In genomic region chr18:62318613-62319012, GRCh38 we compare ENCODE assay signal across 26 cellular contexts. TPM values are rescaled to one million over a fixed set of nuclear protein-coding genes. Genes with fewer than 3 reads are reported as not detected.
DNase-seq lines count a peak whose midpoint lies in the region; ATAC-seq, FAIRE-seq and TF ChIP-seq lines count a peak whose summit lies in the region.
"Had no signal": no experiment of that assay in that cellular context is flagged by ENCODE, and none has a peak within 500 bp of the region (broad histone marks: within the 10 kb centered on the region; RNA-seq: fewer than 3 reads in every experiment).

No MANE protein-coding gene starts in this region.

- no peaks in the 10 kb centered on the region; a peak in 2 of 5 replicates for H3K27me3 ChIP-seq in K562 (ENCODE audit: control insufficient read depth in 2 of 2, insufficient read depth in 2 of 2, low read length in 2 of 2)

- no peaks in the 10 kb centered on the region for H3K36me3 ChIP-seq in K562 (ENCODE audit: control insufficient read depth, insufficient read depth, low read length)
- H3K36me3 ChIP-seq: BLaER1 treated with 17β-estradiol and CSF1 and Interleukin-3, amounts not matched to agents 10 nM and 100 nM had no signal

- H3K4me2 ChIP-seq in A549 (no peak overlapping the region), K562 (ENCODE audit: insufficient read depth, low read length) (no peak overlapping the region)
- H3K4me2 ChIP-seq: BLaER1 treated with 17β-estradiol and CSF1 and Interleukin-3, amounts not matched to agents 10 nM and 100 nM had no signal

- in situ Hi-C loops in K562 (cut with MboI), result no loop called here

- CTCF ChIA-PET in A549 (lab: Yijun Ruan, JAX) (no interaction called here), K562 (lab: Yijun Ruan, JAX; ENCODE audit: low intra/inter-chr PET ratio) (no interaction called here)

- H3K4me3 ChIP-seq in A549 (no peak overlapping the region), K562 (no peak overlapping the region)
- H3K4me3 ChIP-seq: BLaER1 treated with 17β-estradiol and CSF1 and Interleukin-3, amounts not matched to agents 10 nM and 100 nM; GM12878 had no signal

- TF ChIP-seq EP300 in A549 (IDR thresholded peaks at IDR 0.05) (no peak), K562 (IDR thresholded peaks at IDR 0.05; ENCODE audit: low read length) (no peak)

- no peak for TF ChIP-seq POLR2A in A549 (IDR thresholded peaks at IDR 0.05; ENCODE audit: low read length)
- no peak for TF ChIP-seq POLR2A in K562 (conservative IDR thresholded peaks at IDR 0.05)

- FAIRE-seq in A549 (lab: Jason Lieb, UNC) (no peak), K562 (lab: Jason Lieb, UNC) (no peak)
- FAIRE-seq: A204.1, GM12878, GM12892, GM18507 had no signal

- no peak for DNase-seq in A549 (ENCODE audit: low read depth in 1 of 2, low spot score in 1 of 2)
- peak; percentile 43 for DNase-seq in CMK (ENCODE audit: low read depth)
- DNase-seq in OCI-M1 (lab: John Stamatoyannopoulos, UW), result peak; percentile 32
- DNase-seq in K562 (ENCODE audit: extremely low read depth in 1 of 4, low spot score in 3 of 4), result peak in 2 of 4 experiments; percentile 23 to 29
- no peak for DNase-seq in Kasumi-1 (lab: John Stamatoyannopoulos, UW)
- DNase-seq: 8988T; AML-193; CD4-positive, alpha-beta T cell; CD8-positive, alpha-beta T cell; COR-L47; DMS 273 treated with DMSO at 0.1 percent for 48 hours; DMS153; DMS53; DMS79; DND-41; EL; GDM1 had no signal

- no peak for TF ChIP-seq RAD21 in A549 (conservative IDR thresholded peaks at IDR 0.05 in 1 of 2, IDR thresholded peaks at IDR 0.05 in 1 of 2)
- no peak for TF ChIP-seq RAD21 in K562 (CRISPR knock-in tag; conservative IDR thresholded peaks at IDR 0.05 in 1 of 2, IDR thresholded peaks at IDR 0.05 in 1 of 2)

- H3K9me3 ChIP-seq in A549, result no peaks in the 10 kb centered on the region
- H3K9me3 ChIP-seq in K562 (replicated peaks; ENCODE audit: control insufficient read depth, insufficient read depth, low read depth, low read length), result no peaks in the 10 kb centered on the region
- H3K9me3 ChIP-seq: BLaER1 treated with 17β-estradiol and CSF1 and Interleukin-3, amounts not matched to agents 10 nM and 100 nM had no signal

- no peak overlapping the region for H3K27ac ChIP-seq in A549
- H3K27ac ChIP-seq in K562 (ENCODE audit: extremely low read depth, low read depth, low read length), result no peak overlapping the region
- H3K27ac ChIP-seq: BLaER1 treated with 17β-estradiol and CSF1 and Interleukin-3, amounts not matched to agents 10 nM and 100 nM; C4-2B had no signal

- no peaks in the 10 kb centered on the region for H3K4me1 ChIP-seq in A549
- no peaks in the 10 kb centered on the region; a peak in 1 of 5 replicates for H3K4me1 ChIP-seq in K562 (replicated peaks in 1 of 2; ENCODE audit: control insufficient read depth in 2 of 2, insufficient read depth in 2 of 2, low read length in 2 of 2)

- POLR2A ChIA-PET in A549 (lab: Yijun Ruan, JAX) (no interaction called here), K562 (lab: Yijun Ruan, JAX) (no interaction called here)

- no peaks in the 10 kb centered on the region for H3K79me2 ChIP-seq in K562 (ENCODE audit: control insufficient read depth, insufficient read depth, low read length)

- no peak overlapping the region for H3K9ac ChIP-seq in K562 (ENCODE audit: insufficient read depth in 1 of 2, low read depth in 2 of 2, low read length in 2 of 2)
- H3K9ac ChIP-seq: BLaER1 treated with 17β-estradiol and CSF1 and Interleukin-3, amounts not matched to agents 10 nM and 100 nM had no signal

- no peak overlapping the region for H2AFZ ChIP-seq in K562 (ENCODE audit: low read depth, low read length)

- H3K9me1 ChIP-seq in K562 (ENCODE audit: control insufficient read depth, insufficient read depth, low read length), result no peaks in the 10 kb centered on the region

- BruUV-seq in K562 (replicated peaks; lab: Mats Ljungman, UMichigan), result no TSS peak

- whole genome bisulfite sequencing in A549 (ENCODE audit: missing lambda C conversion rate), result 69% methylated on average over 3 of the region's 3 CpGs
- 8% methylated on average over 3 of the region's 3 CpGs for WGBS in K562 (ENCODE audit: insufficient coverage, low coverage, missing lambda C conversion rate)

- intact Hi-C loops in K562 (cut with micrococcal nuclease), result no loop called here

- TF ChIP-seq CTCF in A549 (IDR thresholded peaks at IDR 0.05) (no peak), K562 (IDR thresholded peaks at IDR 0.05 in 2 of 3, conservative IDR thresholded peaks at IDR 0.05 in 1 of 3; ENCODE audit: insufficient read depth in 2 of 3, low read depth in 1 of 3, low read length in 3 of 3) (no peak)

- ATAC-seq in A549, result no peak
- no peak for ATAC-seq in K562
- no peak for ATAC-seq in GM21619 (IDR thresholded peaks at IDR 0.05; ENCODE audit: unreplicated experiment)
- ATAC-seq in HG03521 (IDR thresholded peaks at IDR 0.05; ENCODE audit: unreplicated experiment), result no peak
- no peak for ATAC-seq in GM19452 (IDR thresholded peaks at IDR 0.05; ENCODE audit: unreplicated experiment)
- ATAC-seq: CD8-positive, alpha-beta T cell; GM12878 had no signal

- H4K20me1 ChIP-seq in K562 (replicated peaks; ENCODE audit: control insufficient read depth, insufficient read depth, low read length), result no peaks in the 10 kb centered on the region
- H4K20me1 ChIP-seq: BLaER1 treated with 17β-estradiol and CSF1 and Interleukin-3, amounts not matched to agents 10 nM and 100 nM had no signal

TF ChIP-seq in A549, 52 proteins besides CTCF, POLR2A, EP300 and RAD21:
- peak; percentile 65 for TF ChIP-seq MAFK (IDR thresholded peaks at IDR 0.05; ENCODE audit: partially characterized antibody)
- no peak for TF ChIP-seq FOSB (CRISPR knock-in tag; IDR thresholded peaks at IDR 0.05)
TF ChIP-seq in A549: peak in this region for 1.

TF ChIP-seq in K562, 482 proteins besides CTCF, POLR2A, EP300 and RAD21 (continues in another document):
- TF ChIP-seq UBTF (IDR thresholded peaks at IDR 0.05; ENCODE audit: borderline replicate concordance in 1 of 2, low read depth in 2 of 2, low read length in 2 of 2) (no peak), CREB5 (CRISPR knock-in tag; IDR thresholded peaks at IDR 0.05) (no peak), PHF20 (IDR thresholded peaks at IDR 0.05; ENCODE audit: partially characterized antibody) (no peak), HDAC3 (IDR thresholded peaks at IDR 0.05; ENCODE audit: borderline replicate concordance, partially characterized antibody) (no peak), ZSCAN29 (IDR thresholded peaks at IDR 0.05) (no peak), ZNF316 (IDR thresholded peaks at IDR 0.05) (peak; percentile 69)

RNA-seq across cellular contexts. Expression of gene TNFRSF11A, which starts 6.5 kb away (rescaled TPM):
- polyA plus RNA-seq in A549 (2011; rRNA removed), result 4.0 and 5.2 TPM in 2 replicates
- polyA plus RNA-seq in A549 (2012; cell fraction: cytosol; rRNA removed), result 3.5 and 4.2 TPM in 2 replicates
- 4.2 and 6.0 TPM in 2 replicates for polyA plus RNA-seq in A549 (2012; cell fraction: nucleus; rRNA removed)
- polyA plus RNA-seq in A549 (2017; fragmentation: RNase III; extraction: RNeasy Plus Mini Kit Qiagen cat#74134 plus additional on column Dnase treatment), result 1.9 to 2.1 TPM (median 2.0 TPM) in 3 replicates
- polyA minus RNA-seq in A549 (2011; rRNA and poly(A)+ RNA removed), result 2.2 and 3.7 TPM in 2 replicates
- 0.23 TPM in 1 of 2 replicates, not detected in the other for total RNA-seq in K562 (2011; cell fraction: chromatin; rRNA removed; ENCODE audit: low replicate concordance)
- total RNA-seq in K562 (2011; cell fraction: nucleolus; rRNA removed), result not detected in 2 replicates
- total RNA-seq in K562 (2011; cell fraction: nucleoplasm; rRNA removed), result 0.15 TPM in 1 of 2 replicates, not detected in the other
- not detected in 2 replicates for total RNA-seq in K562 (2014; rRNA removed)
- not detected in 2 replicates for total RNA-seq in K562 (2014; rRNA removed; fragmentation: Illumina TruSeq; extraction: Trizol)
- not detected in 2 replicates for total RNA-seq in K562 (2015; rRNA removed; fragmentation: Illumina TruSeq; extraction: Trizol)
- total RNA-seq in K562 (2021), result 0.04 TPM in 2 replicates
- polyA plus RNA-seq in K562 (2011; rRNA removed), result 0.05 and 0.06 TPM in 2 replicates
- polyA plus RNA-seq in K562 (2011; cell fraction: cytosol; rRNA removed), result 0.01 and 0.04 TPM in 2 replicates
- polyA plus RNA-seq in K562 (2011; cell fraction: nucleus; rRNA removed), result 0.01 and 0.04 TPM in 2 replicates
- polyA plus RNA-seq in K562 (2012), result 0.04 and 0.12 TPM in 2 replicates
- 0.03 TPM in 1 of 2 replicates, not detected in the other for polyA plus RNA-seq in K562 (2014; fragmentation: Illumina TruSeq; extraction: Trizol)
- polyA plus RNA-seq in K562 (2014; fragmentation: Nextera tagmentation; extraction: Ambion mirVana), result not detected
- 0.03 TPM in 1 of 2 replicates, not detected in the other for polyA plus RNA-seq in K562 (2014; rRNA removed)
- polyA minus RNA-seq in K562 (2011; rRNA and poly(A)+ RNA removed), result 0.06 and 0.11 TPM in 2 replicates
- polyA minus RNA-seq in K562 (2011; cell fraction: cytosol; rRNA and poly(A)+ RNA removed), result 0.67 TPM in 1 of 2 replicates, not detected in the other
- not detected in 2 replicates for polyA minus RNA-seq in K562 (2011; cell fraction: nucleus; rRNA and poly(A)+ RNA removed)

Comparison
In these comparisons a context has a peak if more than half of its experiments do, and no peak if none do; other contexts are left out.
1. DNase-seq: peak in CMK (single experiment) and OCI-M1 (single experiment); none in A549 (0 of 2) and Kasumi-1 (0 of 2).
2. Of the 35 proteins assayed by ChIP-seq in both K562 and A549: peak only in K562: none; only in A549: none; in both: MAFK; in neither: 34.